15 cellular contexts compared by ENCODE assay signal in genomic region chr1:190303501-190303900, GRCh38.
DNase-seq lines count a peak whose midpoint lies in the region; ATAC-seq and TF ChIP-seq lines count a peak whose summit lies in the region.
"Had no signal": no experiment of that assay in that cellular context is flagged by ENCODE, and none has a peak within 500 bp of the region (broad histone marks: within the 10 kb centered on the region; RNA-seq: fewer than 3 reads in every experiment).

No MANE protein-coding gene starts in this region.

- no peaks in the 10 kb centered on the region for H3K36me3 ChIP-seq in left lung

- TF ChIP-seq CTCF in left lung (IDR thresholded peaks at IDR 0.05) = no peak

- ATAC-seq in left lung = no peak
- ATAC-seq: GM12878, HepG2 had no signal

- H3K9me3 ChIP-seq in left lung = no peaks in the 10 kb centered on the region
- H3K9me3 ChIP-seq: Caco-2 had no signal

- H3K4me1 ChIP-seq in left lung = no peaks in the 10 kb centered on the region
- H3K4me1 ChIP-seq: Caco-2 had no signal

- intact Hi-C loops in left lung (cut with DNase I) = no loop called here

- H3K4me3 ChIP-seq in left lung = no peak overlapping the region
- H3K4me3 ChIP-seq: GM12878 had no signal

- DNase-seq in NCI-H2171 treated with DMSO at 0.1 percent for 48 hours (lab: John Stamatoyannopoulos, UW) = peak; percentile 25
- DNase-seq in NCI-H2171 (lab: John Stamatoyannopoulos, UW) = no peak
- peak; percentile 43 for DNase-seq in NCI-H1694 (lab: John Stamatoyannopoulos, UW)
- peak; percentile 2 for DNase-seq in NCI-H524 treated with DMSO at 0.1 percent for 48 hours (lab: John Stamatoyannopoulos, UW)
- DNase-seq in cerebellum (ENCODE audit: low spot score) = peak; percentile 44
- no peak for DNase-seq in left lung
- no peak for DNase-seq in medulla oblongata (ENCODE audit: extremely low spot score)
- DNase-seq: AML-193; Caco-2; CD4-positive, alpha-beta T cell; DMS79 treated with DMSO at 0.1 percent for 48 hours; H9 had no signal

- no peak overlapping the region for H3K27ac ChIP-seq in left lung
- H3K27ac ChIP-seq: C4-2B had no signal

- H3K27me3 ChIP-seq in left lung = no peaks in the 10 kb centered on the region

Comparison
In these comparisons a context has a peak if more than half of its experiments do, and no peak if none do; other contexts are left out.
1. DNase-seq: peak in NCI-H2171 treated with DMSO at 0.1 percent for 48 hours (single experiment), NCI-H1694 (single experiment), NCI-H524 treated with DMSO at 0.1 percent for 48 hours (single experiment) and cerebellum (single experiment); none in NCI-H2171 (single experiment), left lung (0 of 2) and medulla oblongata (single experiment).